ENCODE assay signal across 29 cellular contexts in genomic region chr15:80870893-80871292, GRCh38.
DNase-seq lines count a peak whose midpoint lies in the region; ATAC-seq and TF ChIP-seq lines count a peak whose summit lies in the region.
"Had no signal": no experiment of that assay in that cellular context is flagged by ENCODE, and none has a peak within 500 bp of the region (broad histone marks: within the 10 kb centered on the region; RNA-seq: fewer than 3 reads in every experiment).

No MANE protein-coding gene starts in this region.

- intact Hi-C loops in natural killer cell (cut with micrococcal nuclease): no loop called here

- no peak for ATAC-seq in natural killer cell
- ATAC-seq: A549 had no signal

- no peak overlapping the region for H3K4me3 ChIP-seq in fibroblast of villous mesenchyme (ENCODE audit: low read depth, low read length)
- H3K4me3 ChIP-seq: A549, hepatocyte, neural progenitor cell, transverse colon had no signal

- H3K4me3 Mint-ChIP-seq in nephron: no peak overlapping the region
- no peak overlapping the region for H3K4me3 Mint-ChIP-seq in natural killer cell
- no peak overlapping the region for H3K4me3 Mint-ChIP-seq in chondrocyte (ENCODE audit: unreplicated experiment)
- H3K4me3 Mint-ChIP-seq: activated T-helper 1 cell treated with anti-CD3 and anti-CD28 coated beads, Interleukin-12 subunit alpha, Interleukin-12 subunit beta, Interleukin-2, Interleukin-4 antibody, amounts not matched to agents 30 ng/mL and 10 ng/mL and 1 ng/mL, durations not matched to agents 14 hours and 24 hours and 36 hours; dendritic cell treated with granulocyte-macrophage colony-stimulating factor and Interleukin-4, amounts not matched to agents 40 ng/mL and 50 ng/mL, for 4 days; immature natural killer cell; neural progenitor cell had no signal

- H3K27ac Mint-ChIP-seq in nephron: peak overlapping the region in 2 of 3 experiments; percentile 43 to 51
- no peak overlapping the region for H3K27ac Mint-ChIP-seq in natural killer cell
- no peak overlapping the region for H3K27ac Mint-ChIP-seq in chondrocyte (ENCODE audit: unreplicated experiment)
- H3K27ac Mint-ChIP-seq: activated T-helper 1 cell treated with anti-CD3 and anti-CD28 coated beads, Interleukin-12 subunit alpha, Interleukin-12 subunit beta, Interleukin-2, Interleukin-4 antibody, amounts not matched to agents 30 ng/mL and 10 ng/mL and 1 ng/mL, durations not matched to agents 14 hours and 24 hours and 36 hours; dendritic cell treated with granulocyte-macrophage colony-stimulating factor and Interleukin-4, amounts not matched to agents 40 ng/mL and 50 ng/mL, for 4 days; immature natural killer cell; neural progenitor cell had no signal

- H3K9me3 Mint-ChIP-seq in nephron (no peaks in the 10 kb centered on the region), natural killer cell (no peaks in the 10 kb centered on the region), chondrocyte (ENCODE audit: low read depth) (no peaks in the 10 kb centered on the region)
- H3K9me3 Mint-ChIP-seq: activated T-helper 1 cell treated with anti-CD3 and anti-CD28 coated beads, Interleukin-12 subunit alpha, Interleukin-12 subunit beta, Interleukin-2, Interleukin-4 antibody, amounts not matched to agents 30 ng/mL and 10 ng/mL and 1 ng/mL, durations not matched to agents 14 hours and 24 hours and 36 hours; dendritic cell treated with granulocyte-macrophage colony-stimulating factor and Interleukin-4, amounts not matched to agents 40 ng/mL and 50 ng/mL, for 4 days; immature natural killer cell; neural progenitor cell had no signal

- TF ChIP-seq CTCF in fibroblast of villous mesenchyme (IDR thresholded peaks at IDR 0.05; ENCODE audit: insufficient read depth, low read depth, low read length) (no peak), nephron (IDR thresholded peaks at IDR 0.05; ENCODE audit: unreplicated experiment in 3 of 3) (no peak), natural killer cell (IDR thresholded peaks at IDR 0.05) (no peak), chondrocyte (IDR thresholded peaks at IDR 0.05) (no peak)

- H3K36me3 Mint-ChIP-seq in nephron (ENCODE audit: low read depth) (no peaks in the 10 kb centered on the region), natural killer cell (no peaks in the 10 kb centered on the region), chondrocyte (ENCODE audit: low read depth) (peaks cover 23% of the 10 kb centered on the region)
- H3K36me3 Mint-ChIP-seq: neural progenitor cell had no signal

- H3K27me3 Mint-ChIP-seq in nephron (ENCODE audit: low read depth) (no peaks in the 10 kb centered on the region), natural killer cell (ENCODE audit: low read depth in 2 of 2) (peaks cover 0 to 4% of the 10 kb centered on the region in 2 donors), chondrocyte (ENCODE audit: low read depth) (no peaks in the 10 kb centered on the region)

- DNase-seq in AG08395 (ENCODE audit: low spot score): peak; percentile 74
- DNase-seq in GM04504 (ENCODE audit: low read depth): peak; percentile 66
- peak; percentile 30 for DNase-seq in fibroblast of villous mesenchyme (ENCODE audit: low read depth)
- DNase-seq in DMS153 (lab: John Stamatoyannopoulos, UW): no peak
- DNase-seq in AG08396 (ENCODE audit: low spot score): no peak
- no peak for DNase-seq in natural killer cell
- no peak for DNase-seq in chondrocyte (ENCODE audit: low spot score)
- DNase-seq: activated CD4-positive, alpha-beta T cell treated with anti-CD3 and anti-CD28 coated beads, Interleukin-2, amount 50 U/mL, for 1 hour; activated naive CD4-positive, alpha-beta T cell treated with anti-CD3 and anti-CD28 coated beads, Interleukin-2, amount 50 U/mL, for 16 hours; amygdala; C1 segment of cervical spinal cord; Caco-2; immature natural killer cell; KBM-7; MM.1S; NCI-H1436; NCI-H2107; NCI-H446; OCI-M1; SHP77; stimulated activated CD4-positive, alpha-beta T cell treated with anti-CD3 and anti-CD28 coated beads, Interleukin-1b, Interleukin-23, amount 100 ng/mL, for 48 hours; T1000; transverse colon had no signal

- peaks cover 68% of the 10 kb centered on the region for H3K4me1 Mint-ChIP-seq in nephron
- H3K4me1 Mint-ChIP-seq in natural killer cell: no peaks in the 10 kb centered on the region
- H3K4me1 Mint-ChIP-seq in chondrocyte (ENCODE audit: low read depth): no peaks in the 10 kb centered on the region
- H3K4me1 Mint-ChIP-seq: immature natural killer cell had no signal

Comparison
In these comparisons a context has a peak if more than half of its experiments do, and no peak if none do; other contexts are left out.
1. DNase-seq: peak in AG08395 (single experiment), GM04504 (single experiment) and fibroblast of villous mesenchyme (single experiment); none in DMS153 (single experiment), AG08396 (single experiment), natural killer cell (single experiment) and chondrocyte (single experiment).
2. H3K27ac Mint-ChIP-seq: peak in nephron (2 of 3); none in natural killer cell (0 of 2) and chondrocyte (single experiment).